In the genomic region with DNA sequence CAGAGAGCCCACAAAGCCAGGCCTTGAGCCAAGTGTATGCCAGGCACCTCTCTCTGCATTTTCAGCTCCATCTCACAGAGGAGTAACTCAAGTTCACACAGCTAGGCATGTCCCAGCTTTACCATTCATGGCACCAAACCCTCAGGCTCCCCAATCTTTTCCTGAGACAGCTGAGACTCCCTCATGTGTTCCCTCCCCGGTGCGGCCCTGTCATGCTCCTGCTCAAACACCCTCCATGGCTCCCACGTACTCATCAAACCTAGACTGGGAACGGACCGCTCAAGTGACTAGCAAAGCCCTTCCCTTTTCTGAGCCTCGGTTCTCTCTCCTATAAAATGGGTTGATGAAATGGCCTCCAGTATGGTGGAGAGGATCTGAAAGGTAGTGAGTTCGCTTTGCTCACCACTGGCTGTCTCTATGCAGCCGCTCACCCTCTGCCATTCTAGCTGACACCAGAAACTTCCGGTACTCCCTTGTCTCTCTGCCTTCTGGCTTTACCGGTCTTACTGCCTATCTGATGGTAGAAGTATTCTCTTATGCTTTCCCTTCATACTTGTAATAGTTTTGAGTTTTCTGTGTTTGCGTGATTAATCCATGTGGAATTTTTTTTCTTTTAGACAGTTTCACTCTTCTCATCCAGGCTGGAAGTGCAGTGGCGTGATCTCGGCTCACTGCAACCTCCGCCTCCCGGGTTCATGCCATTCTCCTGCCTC, we compare ENCODE assay signal across 8 cellular contexts. TPM values are rescaled to one million over a fixed set of nuclear protein-coding genes. Genes with fewer than 3 reads are reported as not detected.
DNase-seq lines count a peak whose midpoint lies in the region; ATAC-seq and TF ChIP-seq lines count a peak whose summit lies in the region.

No MANE protein-coding gene starts in this region.

- TF ChIP-seq CTCF in astrocyte of the spinal cord (IDR thresholded peaks at IDR 0.05; ENCODE audit: low read depth, low read length) (no peak), GM20000 (IDR thresholded peaks at IDR 0.05; ENCODE audit: extremely low read depth, missing control alignments) (no peak)

- no peaks in the 10 kb centered on the region for H3K9me3 Mint-ChIP-seq in activated T-cell treated with anti-CD3 and anti-CD28 coated beads, Interleukin-2, amount 50 U/mL, for 24 hours
- H3K9me3 Mint-ChIP-seq in memory B cell, result no peaks in the 10 kb centered on the region

- H3K4me3 ChIP-seq in astrocyte of the spinal cord (ENCODE audit: low read depth, low read length) (no peak overlapping the region), urinary bladder (ENCODE audit: low read depth, low read length) (peak overlapping the region; percentile 6)

- peaks cover 47% of the 10 kb centered on the region for H3K36me3 Mint-ChIP-seq in activated T-cell treated with anti-CD3 and anti-CD28 coated beads, Interleukin-2, amount 50 U/mL, for 24 hours (ENCODE audit: low read depth)
- peaks cover 25% of the 10 kb centered on the region for H3K36me3 Mint-ChIP-seq in memory B cell

- peaks cover 39% of the 10 kb centered on the region for H3K4me1 Mint-ChIP-seq in activated T-cell treated with anti-CD3 and anti-CD28 coated beads, Interleukin-2, amount 50 U/mL, for 24 hours (ENCODE audit: low read depth)
- H3K4me1 Mint-ChIP-seq in memory B cell, result peaks cover 34% of the 10 kb centered on the region

- no peak for ATAC-seq in memory B cell (ENCODE audit: low read depth)

- in situ Hi-C loops in astrocyte of the spinal cord (cut with HindIII; ENCODE audit: low sequenced_read_pairs), result no loop called here

- 71% methylated on average over 15 of the region's 15 CpGs for WGBS in urinary bladder

- no peaks in the 10 kb centered on the region for H3K27me3 Mint-ChIP-seq in activated T-cell treated with anti-CD3 and anti-CD28 coated beads, Interleukin-2, amount 50 U/mL, for 24 hours
- no peaks in the 10 kb centered on the region for H3K27me3 Mint-ChIP-seq in memory B cell

- H3K36me3 ChIP-seq in urinary bladder (ENCODE audit: insufficient read depth), result no peaks in the 10 kb centered on the region

- peak overlapping the region; percentile 3 for H3K27ac Mint-ChIP-seq in activated T-cell treated with anti-CD3 and anti-CD28 coated beads, Interleukin-2, amount 50 U/mL, for 24 hours
- H3K27ac Mint-ChIP-seq in memory B cell, result peak overlapping the region; percentile 81

- no peak overlapping the region for H3K4me3 Mint-ChIP-seq in activated T-cell treated with anti-CD3 and anti-CD28 coated beads, Interleukin-2, amount 50 U/mL, for 24 hours
- peak overlapping the region; percentile 32 for H3K4me3 Mint-ChIP-seq in memory B cell

- H3K4me1 ChIP-seq in urinary bladder (ENCODE audit: insufficient read depth), result no peaks in the 10 kb centered on the region

- no peak for DNase-seq in activated T-cell treated with anti-CD3 and anti-CD28 coated beads, Interleukin-2, amount 50 U/mL, for 24 hours
- no peak for DNase-seq in activated T-cell treated with anti-CD3 and anti-CD28 coated beads, Interleukin-2, amount 50 U/mL, for 48 hours
- DNase-seq in astrocyte of the spinal cord (ENCODE audit: low read depth, low spot score) (peak; percentile 43), memory B cell (ENCODE audit: low spot score in 2 of 2) (no peak), GM20000 (ENCODE audit: low spot score) (no peak), NCI-H187 (lab: John Stamatoyannopoulos, UW) (no peak), occipital lobe (lab: John Stamatoyannopoulos, UW) (no peak)

- H3K27ac ChIP-seq in urinary bladder (ENCODE audit: low read depth), result no peak overlapping the region

RNA-seq across cellular contexts. Expression of a gene that starts 7.8 kb away (rescaled TPM):
- total RNA-seq in urinary bladder (40.7 TPM), occipital lobe (25.9 TPM)
- polyA plus RNA-seq in urinary bladder, result 76.5 TPM

RNA-seq across cellular contexts. Expression of a gene that starts 30.5 kb away (rescaled TPM):
- total RNA-seq in urinary bladder (9.4 TPM), occipital lobe (not detected)
- 9.3 TPM for polyA plus RNA-seq in urinary bladder

RNA-seq across cellular contexts. Expression of a gene that starts 36.6 kb away (rescaled TPM):
- 103 TPM for total RNA-seq in urinary bladder
- polyA plus RNA-seq in urinary bladder, result 107 TPM
- 148 TPM for total RNA-seq in occipital lobe

RNA-seq across cellular contexts. Expression of a gene that starts 48.8 kb away (rescaled TPM):
- total RNA-seq in urinary bladder, result 6.2 TPM
- 24.7 TPM for polyA plus RNA-seq in urinary bladder
- total RNA-seq in occipital lobe, result 83.6 TPM

RNA-seq across cellular contexts. Expression of a gene that starts 51.8 kb away (rescaled TPM):
- total RNA-seq in urinary bladder (7.7 TPM), occipital lobe (4.1 TPM)
- 29.9 TPM for polyA plus RNA-seq in urinary bladder

Comparison
In these comparisons a context has a peak if more than half of its experiments do, and no peak if none do; other contexts are left out.
1. RNA of a gene that starts 30.5 kb away (total RNA-seq): 9.4 TPM in urinary bladder (single experiment); not detected in occipital lobe (single experiment); every median in the first group is over 10 times any median in the second.